In the genomic region with DNA sequence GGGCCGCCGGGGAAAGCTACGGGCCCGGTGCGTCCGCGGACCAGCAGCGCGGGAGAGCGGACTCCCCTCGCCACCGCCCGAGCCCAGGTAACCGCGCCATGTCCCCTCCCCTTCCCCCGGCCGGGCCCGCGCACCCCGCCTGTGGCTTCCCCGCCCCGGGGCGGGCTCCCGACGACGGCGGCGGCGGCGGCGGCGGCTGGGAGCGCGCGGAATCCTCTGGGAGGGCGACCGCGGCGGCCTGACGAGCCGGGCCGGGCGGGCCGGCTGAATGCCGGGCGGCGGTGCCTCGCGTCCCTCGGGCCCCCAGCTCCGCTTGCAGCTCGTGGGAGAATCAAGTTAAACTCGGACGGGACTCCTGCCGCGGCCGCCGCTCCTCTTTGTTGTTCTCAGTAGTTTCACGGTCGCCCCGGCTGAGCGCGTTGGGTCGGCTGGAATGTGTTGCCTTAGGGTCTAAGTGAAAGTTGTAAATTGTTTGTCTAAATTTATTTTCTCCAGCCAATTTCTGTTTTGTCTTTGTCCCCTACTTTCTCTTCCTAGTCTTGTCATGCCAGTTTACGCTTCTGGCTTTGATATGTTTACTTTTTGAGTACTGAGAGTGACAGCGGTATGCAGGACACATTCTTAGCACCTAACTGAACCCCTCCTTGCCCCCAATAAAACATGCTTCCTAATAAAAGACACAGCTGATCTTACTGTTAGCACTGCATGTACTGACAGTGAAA, we compare ENCODE assay signal across 1 cellular context.
TF ChIP-seq lines count a peak whose summit lies in the region.

No MANE protein-coding gene starts in this region.

TF ChIP-seq in GM23338, 12 proteins besides CTCF, POLR2A, EP300 and RAD21 (continued from another document):
- TF ChIP-seq, protein P1, sequence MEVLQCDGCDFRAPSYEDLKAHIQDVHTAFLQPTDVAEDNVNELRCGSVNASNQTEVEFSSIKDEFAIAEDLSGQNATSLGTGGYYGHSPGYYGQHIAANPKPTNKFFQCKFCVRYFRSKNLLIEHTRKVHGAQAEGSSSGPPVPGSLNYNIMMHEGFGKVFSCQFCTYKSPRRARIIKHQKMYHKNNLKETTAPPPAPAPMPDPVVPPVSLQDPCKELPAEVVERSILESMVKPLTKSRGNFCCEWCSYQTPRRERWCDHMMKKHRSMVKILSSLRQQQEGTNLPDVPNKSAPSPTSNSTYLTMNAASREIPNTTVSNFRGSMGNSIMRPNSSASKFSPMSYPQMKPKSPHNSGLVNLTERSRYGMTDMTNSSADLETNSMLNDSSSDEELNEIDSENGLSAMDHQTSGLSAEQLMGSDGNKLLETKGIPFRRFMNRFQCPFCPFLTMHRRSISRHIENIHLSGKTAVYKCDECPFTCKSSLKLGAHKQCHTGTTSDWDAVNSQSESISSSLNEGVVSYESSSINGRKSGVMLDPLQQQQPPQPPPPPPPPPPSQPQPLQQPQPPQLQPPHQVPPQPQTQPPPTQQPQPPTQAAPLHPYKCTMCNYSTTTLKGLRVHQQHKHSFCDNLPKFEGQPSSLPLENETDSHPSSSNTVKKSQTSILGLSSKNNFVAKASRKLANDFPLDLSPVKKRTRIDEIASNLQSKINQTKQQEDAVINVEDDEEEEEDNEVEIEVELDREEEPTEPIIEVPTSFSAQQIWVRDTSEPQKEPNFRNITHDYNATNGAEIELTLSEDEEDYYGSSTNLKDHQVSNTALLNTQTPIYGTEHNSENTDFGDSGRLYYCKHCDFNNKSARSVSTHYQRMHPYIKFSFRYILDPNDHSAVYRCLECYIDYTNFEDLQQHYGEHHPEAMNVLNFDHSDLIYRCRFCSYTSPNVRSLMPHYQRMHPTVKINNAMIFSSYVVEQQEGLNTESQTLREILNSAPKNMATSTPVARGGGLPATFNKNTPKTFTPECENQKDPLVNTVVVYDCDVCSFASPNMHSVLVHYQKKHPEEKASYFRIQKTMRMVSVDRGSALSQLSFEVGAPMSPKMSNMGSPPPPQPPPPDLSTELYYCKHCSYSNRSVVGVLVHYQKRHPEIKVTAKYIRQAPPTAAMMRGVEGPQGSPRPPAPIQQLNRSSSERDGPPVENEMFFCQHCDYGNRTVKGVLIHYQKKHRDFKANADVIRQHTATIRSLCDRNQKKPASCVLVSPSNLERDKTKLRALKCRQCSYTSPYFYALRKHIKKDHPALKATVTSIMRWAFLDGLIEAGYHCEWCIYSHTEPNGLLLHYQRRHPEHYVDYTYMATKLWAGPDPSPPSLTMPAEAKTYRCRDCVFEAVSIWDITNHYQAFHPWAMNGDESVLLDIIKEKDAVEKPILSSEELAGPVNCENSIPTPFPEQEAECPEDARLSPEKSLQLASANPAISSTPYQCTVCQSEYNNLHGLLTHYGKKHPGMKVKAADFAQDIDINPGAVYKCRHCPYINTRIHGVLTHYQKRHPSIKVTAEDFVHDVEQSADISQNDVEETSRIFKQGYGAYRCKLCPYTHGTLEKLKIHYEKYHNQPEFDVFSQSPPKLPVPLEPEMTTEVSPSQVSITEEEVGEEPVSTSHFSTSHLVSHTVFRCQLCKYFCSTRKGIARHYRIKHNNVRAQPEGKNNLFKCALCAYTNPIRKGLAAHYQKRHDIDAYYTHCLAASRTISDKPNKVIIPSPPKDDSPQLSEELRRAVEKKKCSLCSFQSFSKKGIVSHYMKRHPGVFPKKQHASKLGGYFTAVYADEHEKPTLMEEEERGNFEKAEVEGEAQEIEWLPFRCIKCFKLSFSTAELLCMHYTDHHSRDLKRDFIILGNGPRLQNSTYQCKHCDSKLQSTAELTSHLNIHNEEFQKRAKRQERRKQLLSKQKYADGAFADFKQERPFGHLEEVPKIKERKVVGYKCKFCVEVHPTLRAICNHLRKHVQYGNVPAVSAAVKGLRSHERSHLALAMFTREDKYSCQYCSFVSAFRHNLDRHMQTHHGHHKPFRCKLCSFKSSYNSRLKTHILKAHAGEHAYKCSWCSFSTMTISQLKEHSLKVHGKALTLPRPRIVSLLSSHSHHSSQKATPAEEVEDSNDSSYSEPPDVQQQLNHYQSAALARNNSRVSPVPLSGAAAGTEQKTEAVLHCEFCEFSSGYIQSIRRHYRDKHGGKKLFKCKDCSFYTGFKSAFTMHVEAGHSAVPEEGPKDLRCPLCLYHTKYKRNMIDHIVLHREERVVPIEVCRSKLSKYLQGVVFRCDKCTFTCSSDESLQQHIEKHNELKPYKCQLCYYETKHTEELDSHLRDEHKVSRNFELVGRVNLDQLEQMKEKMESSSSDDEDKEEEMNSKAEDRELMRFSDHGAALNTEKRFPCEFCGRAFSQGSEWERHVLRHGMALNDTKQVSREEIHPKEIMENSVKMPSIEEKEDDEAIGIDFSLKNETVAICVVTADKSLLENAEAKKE (CRISPR knock-in tag; IDR thresholded peaks at IDR 0.05): no peak
- TF ChIP-seq ZNF114 (CRISPR knock-in tag; IDR thresholded peaks at IDR 0.05): no peak
- no peak for TF ChIP-seq NANOG (IDR thresholded peaks at IDR 0.05; ENCODE audit: borderline replicate concordance)
- no peak for TF ChIP-seq EZH2 (IDR thresholded peaks at IDR 0.05; ENCODE audit: low read depth, unreplicated experiment)
TF ChIP-seq in GM23338: peak in this region for 0.
